In genomic region chr19:19146000-19146608, GRCh38 we compare ENCODE assay signal across 8 cellular contexts. TPM values are rescaled to one million over a fixed set of nuclear protein-coding genes. Genes with fewer than 3 reads are reported as not detected.
A peak's percentile ranks its signal among the peaks of the same experiment; 100 is the strongest.
DNase-seq lines count a peak whose midpoint lies in the region; ATAC-seq, FAIRE-seq and TF ChIP-seq lines count a peak whose summit lies in the region.

No MANE protein-coding gene starts in this region.

- H3K4me1 Mint-ChIP-seq in activated B cell treated with CpG ODN at 0.5 μM for 24 hours = peaks cover 7% of the 10 kb centered on the region

- intact Hi-C loops in activated B cell treated with CpG ODN at 0.5 μM for 24 hours (cut with micrococcal nuclease) (loop anchor here (1.0 to 2.0 kb wide), 6 partner anchors 14 to 345 kb away; partner anchors contain the start of gene MEF2B), breast epithelium (cut with DNase I; ENCODE audit: low total_unique reads) (no loop called here), kidney (cut with DNase I) (no loop called here)

- TF ChIP-seq CTCF in activated B cell treated with CpG ODN at 0.5 μM for 24 hours (IDR thresholded peaks at IDR 0.05) (no peak), breast epithelium (IDR thresholded peaks at IDR 0.05) (peak; percentile 89 to 99 (median 94)), kidney (IDR thresholded peaks at IDR 0.05; ENCODE audit: borderline replicate concordance, extremely low read depth, insufficient read depth) (peak; percentile 97)

- TF ChIP-seq POLR2A in breast epithelium (IDR thresholded peaks at IDR 0.05) = no peak

- DNase-seq in NCI-H526 (lab: John Stamatoyannopoulos, UW) (peak; percentile 16 to 68), NCI-H526 treated with DMSO at 0.1 percent for 48 hours (lab: John Stamatoyannopoulos, UW) (no peak), NCI-H146 treated with DMSO at 0.1 percent for 48 hours (lab: John Stamatoyannopoulos, UW; ENCODE audit: unreplicated experiment) (peak; percentile 55), activated B cell treated with CpG ODN at 0.5 μM for 24 hours (peak; percentile 92), breast epithelium (ENCODE audit: low spot score in 2 of 2) (peak; percentile 75 to 83), kidney (peak; percentile 87)
- peak; percentile 73 to 90 (median 78) for DNase-seq in stimulated activated CD4-positive, alpha-beta T cell treated with anti-CD3 and anti-CD28 coated beads, Interleukin-1b, Interleukin-23, amount 100 ng/mL, for 24 hours (ENCODE audit: low read depth in 4 of 4, low spot score in 1 of 4)

- no peak for FAIRE-seq in kidney (lab: Jason Lieb, UNC)

- peaks cover 18% of the 10 kb centered on the region for H3K36me3 Mint-ChIP-seq in activated B cell treated with CpG ODN at 0.5 μM for 24 hours (ENCODE audit: low read depth)

- H3K36me3 ChIP-seq in breast epithelium (no peaks in the 10 kb centered on the region), kidney (ENCODE audit: control insufficient read depth in 1 of 2, insufficient read depth in 2 of 2, low read length in 2 of 2) (no peaks in the 10 kb centered on the region)

- POLR2A ChIA-PET in activated B cell treated with CpG ODN at 0.5 μM for 24 hours (lab: Charles Lee) = interaction anchor here (0.6 to 1.4 kb wide), 6 partner anchors 24 to 218 kb away, joined by 3 to 15 read pairs (median 4); partner anchors contain the start of genes MEF2B and NR2C2AP

- CTCF ChIA-PET in activated B cell treated with CpG ODN at 0.5 μM for 24 hours (lab: Charles Lee) = interaction anchor here (0.8 to 4.9 kb wide), 11 partner anchors 8 to 220 kb away, joined by 3 to 104 read pairs (median 5); partner anchors contain the start of gene MEF2B

- H3K4me1 ChIP-seq in breast epithelium (no peaks in the 10 kb centered on the region), kidney (ENCODE audit: control insufficient read depth in 1 of 2, insufficient read depth in 1 of 2, low read depth in 1 of 2, low read length in 2 of 2) (no peaks in the 10 kb centered on the region)

- H3K4me3 Mint-ChIP-seq in activated B cell treated with CpG ODN at 0.5 μM for 24 hours = no peak overlapping the region

- H3K9me3 Mint-ChIP-seq in activated B cell treated with CpG ODN at 0.5 μM for 24 hours = no peaks in the 10 kb centered on the region

- no peaks in the 10 kb centered on the region for H3K27me3 Mint-ChIP-seq in activated B cell treated with CpG ODN at 0.5 μM for 24 hours

- no peak overlapping the region for H3K9ac ChIP-seq in kidney (ENCODE audit: low read length in 2 of 2)

- no peak overlapping the region for H3K27ac Mint-ChIP-seq in activated B cell treated with CpG ODN at 0.5 μM for 24 hours

- H3K27me3 ChIP-seq in breast epithelium = no peaks in the 10 kb centered on the region

- H3K4me3 ChIP-seq in breast epithelium (peak overlapping the region in 2 of 3 donors; percentile 39 to 53), kidney (ENCODE audit: low read length in 2 of 2) (no peak overlapping the region)

- H3K27ac ChIP-seq in breast epithelium = peak overlapping the region; percentile 3 to 41
- no peak overlapping the region for H3K27ac ChIP-seq in kidney (ENCODE audit: low read depth in 2 of 2, low read length in 2 of 2)

- H3K9me3 ChIP-seq in breast epithelium (no peaks in the 10 kb centered on the region), kidney (ENCODE audit: control insufficient read depth in 1 of 2, low read length in 2 of 2) (no peaks in the 10 kb centered on the region)

- ATAC-seq in activated B cell treated with CpG ODN at 0.5 μM for 24 hours (ENCODE audit: low read depth) = peak; percentile 93
- ATAC-seq in HG03159 (IDR thresholded peaks at IDR 0.05; ENCODE audit: unreplicated experiment) = no peak

RNA-seq across cellular contexts. Expression of gene TMEM161A, which starts 7.8 kb away (rescaled TPM):
- total RNA-seq in activated B cell treated with CpG ODN at 0.5 μM for 24 hours (20.8 and 22.6 TPM in 2 replicates), breast epithelium (10 to 100 TPM; 13.8 to 20.3 (median 18.0) TPM), kidney (23.9 TPM)
- 37.1 TPM for polyA plus RNA-seq in kidney (ENCODE audit: insufficient read depth, low read depth, low replicate concordance)

RNA-seq across cellular contexts. Expression of gene MEF2B, which starts 24.0 kb away (rescaled TPM):
- total RNA-seq in activated B cell treated with CpG ODN at 0.5 μM for 24 hours (11.7 and 15.5 TPM in 2 replicates), breast epithelium (under 1 TPM in 2 of 3 donors, not detected in 1; 0.59 to 0.64 TPM), kidney (3.4 TPM)
- 0.47 TPM for polyA plus RNA-seq in kidney (ENCODE audit: insufficient read depth, low read depth, low replicate concordance)

RNA-seq across cellular contexts. Expression of gene BORCS8, which starts 45.8 kb away (rescaled TPM):
- total RNA-seq in activated B cell treated with CpG ODN at 0.5 μM for 24 hours (51.8 and 52.3 TPM in 2 replicates), breast epithelium (10 to 100 TPM; 15.2 to 18.0 (median 16.7) TPM), kidney (42.2 TPM)
- 51.7 TPM for polyA plus RNA-seq in kidney (ENCODE audit: insufficient read depth, low read depth, low replicate concordance)

RNA-seq across cellular contexts. Expression of gene RFXANK, which starts 46.0 kb away (rescaled TPM):
- total RNA-seq in activated B cell treated with CpG ODN at 0.5 μM for 24 hours (95.4 and 96.9 TPM in 2 replicates), breast epithelium (10 to 100 TPM; 43.9 to 51.1 (median 47.7) TPM), kidney (70.7 TPM)
- 133 TPM for polyA plus RNA-seq in kidney (ENCODE audit: insufficient read depth, low read depth, low replicate concordance)

RNA-seq across cellular contexts. Expression of gene NR2C2AP, which starts 57.1 kb away (rescaled TPM):
- total RNA-seq in activated B cell treated with CpG ODN at 0.5 μM for 24 hours (37.1 and 39.2 TPM in 2 replicates), breast epithelium (10 to 100 TPM; 19.8 to 24.1 (median 21.6) TPM), kidney (15.5 TPM)
- polyA plus RNA-seq in kidney (ENCODE audit: insufficient read depth, low read depth, low replicate concordance) = 13.5 TPM

Comparison
In these comparisons a context has a peak if more than half of its experiments do, and no peak if none do; other contexts are left out.
1. H3K27ac ChIP-seq: peak in breast epithelium (2 of 2); none in kidney (0 of 2).
2. H3K4me3 ChIP-seq: peak in breast epithelium (2 of 3); none in kidney (0 of 2).